8 cellular contexts compared by ENCODE assay signal in genomic region chr18:22977847-22978701, GRCh38. TPM values are rescaled to one million over a fixed set of nuclear protein-coding genes. Genes with fewer than 3 reads are reported as not detected.
DNase-seq lines count a peak whose midpoint lies in the region; ATAC-seq, FAIRE-seq and TF ChIP-seq lines count a peak whose summit lies in the region.

No MANE protein-coding gene starts in this region.

- no peak for TF ChIP-seq CTCF in pancreas (IDR thresholded peaks at IDR 0.05)
- no peak for TF ChIP-seq CTCF in WTC11 (IDR thresholded peaks at IDR 0.05)

- no peaks in the 10 kb centered on the region for H3K9me3 Mint-ChIP-seq in WTC11

- DNase-seq in M059J (ENCODE audit: low read depth) (peak; percentile 90), dermis microvascular lymphatic vessel endothelial cell (ENCODE audit: low read depth in 2 of 2) (peak; percentile 77 to 88), pancreas (no peak), NCI-H1436 (lab: John Stamatoyannopoulos, UW) (no peak), WTC11 (ENCODE audit: low spot score) (no peak), NCI-H2107 (lab: John Stamatoyannopoulos, UW) (no peak), DMS 273 treated with DMSO at 0.1 percent for 48 hours (lab: John Stamatoyannopoulos, UW) (no peak)

- POLR2A ChIA-PET in WTC11 (lab: Charles Lee) = interaction anchor here (0.5 kb wide), 1 partner anchor 431 kb away, joined by 3 read pairs; no protein-coding TSS in a partner anchor

- CTCF ChIA-PET in WTC11 (lab: Charles Lee) = interaction anchor here (0.6 to 2.7 kb wide), 3 partner anchors 164 to 338 kb away, joined by 3 to 11 read pairs (median 10); no protein-coding TSS in a partner anchor

- intact Hi-C loops in pancreas (cut with DNase I) = no loop called here

- H3K27me3 ChIP-seq in pancreas = no peaks in the 10 kb centered on the region

- H3K9me3 ChIP-seq in pancreas = no peaks in the 10 kb centered on the region

- no peak overlapping the region for H3K4me3 Mint-ChIP-seq in WTC11

- no peak for FAIRE-seq in pancreas (lab: Jason Lieb, UNC)

- no peak overlapping the region for H3K4me3 ChIP-seq in pancreas

- H3K36me3 Mint-ChIP-seq in WTC11 = 0 out of 2 replicates have a peak, but pooled peaks cover 3% of the 10 kb centered on the region

- 54 to 56% methylated on average over 5 of the region's 5 CpGs for WGBS in pancreas, 2 donors

- H3K27me3 Mint-ChIP-seq in WTC11 (ENCODE audit: low read depth) = no peaks in the 10 kb centered on the region

- H3K4me1 Mint-ChIP-seq in WTC11 = peaks cover 10% of the 10 kb centered on the region

- H3K27ac ChIP-seq in pancreas = peak overlapping the region in 2 of 4 donors; percentile 65 to 70

- H3K36me3 ChIP-seq in pancreas = peaks cover 0 to 5% (median 0%) of the 10 kb centered on the region in 3 donors

- peaks cover 5 to 7% (median 6%) of the 10 kb centered on the region in 3 donors for H3K4me1 ChIP-seq in pancreas

- H3K27ac Mint-ChIP-seq in WTC11 = no peak overlapping the region

- ATAC-seq in GM18502 (IDR thresholded peaks at IDR 0.05; ENCODE audit: poor library complexity, unreplicated experiment) (peak; percentile 66), pancreas (peak; percentile 49 to 84 (median 75)), WTC11 (no peak)

TF ChIP-seq in WTC11, 78 proteins besides CTCF, POLR2A, EP300 and RAD21:
- no peak for TF ChIP-seq STAT6 (CRISPR knock-in tag; conservative IDR thresholded peaks at IDR 0.05; ENCODE audit: low read depth)
- no peak for TF ChIP-seq CDX4 (CRISPR knock-in tag; IDR thresholded peaks at IDR 0.05; ENCODE audit: borderline replicate concordance)
- TF ChIP-seq NR3C1 (CRISPR knock-in tag; conservative IDR thresholded peaks at IDR 0.05; ENCODE audit: low read depth) = no peak
- TF ChIP-seq KAT7 (CRISPR knock-in tag; IDR thresholded peaks at IDR 0.05; ENCODE audit: borderline replicate concordance) = no peak
- TF ChIP-seq JUN (CRISPR knock-in tag; IDR thresholded peaks at IDR 0.05) = no peak
- no peak for TF ChIP-seq MLX (CRISPR knock-in tag; IDR thresholded peaks at IDR 0.05)
- no peak for TF ChIP-seq ZNF121 (CRISPR knock-in tag; IDR thresholded peaks at IDR 0.05)
- TF ChIP-seq FOXJ3 (CRISPR knock-in tag; IDR thresholded peaks at IDR 0.05; ENCODE audit: borderline replicate concordance) = no peak
- no peak for TF ChIP-seq FOXP4 (CRISPR knock-in tag; IDR thresholded peaks at IDR 0.05)
- TF ChIP-seq MAX (CRISPR knock-in tag; IDR thresholded peaks at IDR 0.05) = no peak
- TF ChIP-seq E2F4 (CRISPR knock-in tag; IDR thresholded peaks at IDR 0.05; ENCODE audit: borderline replicate concordance, low read depth) = no peak
- no peak for TF ChIP-seq ZNF219 (CRISPR knock-in tag; IDR thresholded peaks at IDR 0.05; ENCODE audit: borderline replicate concordance)
- TF ChIP-seq CREB1 (CRISPR knock-in tag; IDR thresholded peaks at IDR 0.05) = no peak
- TF ChIP-seq GRHL2 (CRISPR knock-in tag; IDR thresholded peaks at IDR 0.05; ENCODE audit: insufficient replicate concordance, severe bottlenecking) = no peak

RNA-seq across cellular contexts. Expression of gene RBBP8, which starts 44.9 kb away (rescaled TPM):
- total RNA-seq in M059J (2014; rRNA removed; shearing (Covaris generic)) = 53.9 and 67.0 TPM in 2 replicates
- total RNA-seq in dermis microvascular lymphatic vessel endothelial cell = 10.5 and 14.0 TPM in 2 replicates
- total RNA-seq in pancreas = 10 to 100 TPM; 10.9 to 26.2 (median 17.0) TPM
- polyA plus RNA-seq in pancreas = 10 to 100 TPM; 25.3 to 32.7 TPM
- 31.5 to 38.3 TPM (median 33.3 TPM) in 3 replicates for total RNA-seq in WTC11 (2021)

Comparison
In these comparisons a context has a peak if more than half of its experiments do, and no peak if none do; other contexts are left out.
1. DNase-seq: peak in M059J (single experiment) and dermis microvascular lymphatic vessel endothelial cell (2 of 2); none in pancreas (0 of 6), NCI-H1436 (single experiment), WTC11 (single experiment), NCI-H2107 (single experiment) and DMS 273 treated with DMSO at 0.1 percent for 48 hours (single experiment).